ENCODE assay signal across 8 cellular contexts in genomic region chr3:36677331-36678007, GRCh38.
A peak's percentile ranks its signal among the peaks of the same experiment; 100 is the strongest.
DNase-seq lines count a peak whose midpoint lies in the region; ATAC-seq and TF ChIP-seq lines count a peak whose summit lies in the region.

No MANE protein-coding gene starts in this region.

- H3K27ac ChIP-seq in hepatocyte = no peak overlapping the region

- ATAC-seq in GM18909 (IDR thresholded peaks at IDR 0.05; ENCODE audit: poor library complexity, unreplicated experiment) (peak; percentile 74), HG02970 (IDR thresholded peaks at IDR 0.05; ENCODE audit: low FRiP score, unreplicated experiment) (peak; percentile 57)

- peak; percentile 68 for DNase-seq in T1000 (lab: John Stamatoyannopoulos, UW)
- DNase-seq in renal cortical epithelial cell (ENCODE audit: low read depth) = peak; percentile 99
- no peak for DNase-seq in stimulated activated CD4-positive, alpha-beta T cell treated with anti-CD3 and anti-CD28 coated beads, Interleukin-2, amount 100 ng/mL, for 48 hours
- no peak for DNase-seq in medulla oblongata (ENCODE audit: extremely low spot score)
- DNase-seq in hepatocyte (ENCODE audit: low spot score) = no peak
- DNase-seq in GF-D8 (lab: John Stamatoyannopoulos, UW) = no peak

- no peaks in the 10 kb centered on the region for H3K9me3 ChIP-seq in hepatocyte (ENCODE audit: low read depth)

- H3K4me1 ChIP-seq in hepatocyte (ENCODE audit: insufficient read depth) = no peaks in the 10 kb centered on the region

- H3K4me3 ChIP-seq in hepatocyte = no peak overlapping the region

- no peak overlapping the region for H2AFZ ChIP-seq in hepatocyte

- no peaks in the 10 kb centered on the region for H3K36me3 ChIP-seq in hepatocyte (replicated peaks; ENCODE audit: insufficient read depth, low read depth)

- no peaks in the 10 kb centered on the region for H3K9me2 ChIP-seq in hepatocyte (replicated peaks; ENCODE audit: insufficient read depth)

- no peak for TF ChIP-seq CTCF in hepatocyte (IDR thresholded peaks at IDR 0.05; ENCODE audit: poor library complexity)

- H4K20me1 ChIP-seq in hepatocyte (ENCODE audit: insufficient read depth, poor library complexity, severe bottlenecking) = no peaks in the 10 kb centered on the region

- no peaks in the 10 kb centered on the region for H3K27me3 ChIP-seq in hepatocyte

- H3K79me2 ChIP-seq in hepatocyte = no peaks in the 10 kb centered on the region

- WGBS in hepatocyte (ENCODE audit: low lambda C conversion rate, missing lambda C conversion rate) = 78% methylated on average over 2 of the region's 2 CpGs

- H3K4me2 ChIP-seq in hepatocyte = no peak overlapping the region

Comparison
In these comparisons a context has a peak if more than half of its experiments do, and no peak if none do; other contexts are left out.
1. DNase-seq: peak in T1000 (single experiment) and renal cortical epithelial cell (single experiment); none in stimulated activated CD4-positive, alpha-beta T cell treated with anti-CD3 and anti-CD28 coated beads, Interleukin-2, amount 100 ng/mL, for 48 hours (0 of 2), medulla oblongata (single experiment), hepatocyte (single experiment) and GF-D8 (single experiment).